In genomic region chr20:4512891-4513550, GRCh38 we compare ENCODE assay signal across 12 cellular contexts.
DNase-seq lines count a peak whose midpoint lies in the region; ATAC-seq, FAIRE-seq and TF ChIP-seq lines count a peak whose summit lies in the region.
"Had no signal": no experiment of that assay in that cellular context is flagged by ENCODE, and none has a peak within 500 bp of the region (broad histone marks: within the 10 kb centered on the region; RNA-seq: fewer than 3 reads in every experiment).

No MANE protein-coding gene starts in this region.

- POLR2A ChIA-PET in HepG2 (lab: Yijun Ruan, JAX), result no interaction called here

- TF ChIP-seq POLR2A in HepG2 (IDR thresholded peaks at IDR 0.05; ENCODE audit: insufficient read depth in 1 of 2, low read depth in 2 of 2, low read length in 2 of 2), result no peak
- no peak for TF ChIP-seq POLR2A in right lobe of liver (IDR thresholded peaks at IDR 0.05)

- H3K9ac ChIP-seq in HepG2 (ENCODE audit: insufficient read depth, low read depth, low read length) (no peak overlapping the region), adipocyte (ENCODE audit: low read length) (no peak overlapping the region)
- H3K9ac ChIP-seq: KMS-11 had no signal

- CTCF ChIA-PET in HepG2 (lab: Yijun Ruan, JAX; ENCODE audit: low intra/inter-chr PET ratio, low total read pairs), result no interaction called here

- H3K27ac ChIP-seq in HepG2 (ENCODE audit: extremely low read length, insufficient read depth, low read length), result no peak overlapping the region
- no peak overlapping the region for H3K27ac ChIP-seq in right lobe of liver
- no peak overlapping the region for H3K27ac ChIP-seq in foreskin keratinocyte
- H3K27ac ChIP-seq: KMS-11 had no signal

- intact Hi-C loops in HepG2 (cut with micrococcal nuclease; ENCODE audit: unreplicated experiment), result no loop called here
- intact Hi-C loops in right lobe of liver (cut with DNase I), result no loop called here

- no peak overlapping the region for H2AFZ ChIP-seq in HepG2 (ENCODE audit: low read length)

- no peak for TF ChIP-seq EP300 in HepG2 (IDR thresholded peaks at IDR 0.05; ENCODE audit: low read depth in 2 of 2, low read length in 2 of 2)
- TF ChIP-seq EP300 in HepG2 (CRISPR knock-in tag; IDR thresholded peaks at IDR 0.05; ENCODE audit: borderline replicate concordance), result no peak

- WGBS in HepG2 (ENCODE audit: low lambda C conversion rate), result under 1% methylated on average over 3 of the region's 3 CpGs
- 33% methylated on average over 3 of the region's 3 CpGs for WGBS in right lobe of liver (ENCODE audit: insufficient coverage, low coverage, low lambda C conversion rate, missing lambda C conversion rate)

- BruUV-seq in HepG2 (replicated peaks; lab: Mats Ljungman, UMichigan), result no TSS peak

- no peak for TF ChIP-seq RAD21 in HepG2 (CRISPR knock-in tag; IDR thresholded peaks at IDR 0.05)

- no peaks in the 10 kb centered on the region for H3K9me3 ChIP-seq in HepG2 (ENCODE audit: low read length)
- no peaks in the 10 kb centered on the region for H3K9me3 ChIP-seq in right lobe of liver
- no peaks in the 10 kb centered on the region for H3K9me3 ChIP-seq in adipocyte (ENCODE audit: control insufficient read depth, low read length)

- TF ChIP-seq CTCF in HepG2 (CRISPR knock-in tag; IDR thresholded peaks at IDR 0.05) (no peak), right lobe of liver (IDR thresholded peaks at IDR 0.05) (no peak), foreskin keratinocyte (conservative IDR thresholded peaks at IDR 0.05) (no peak)

- in situ Hi-C loops in HepG2 (cut with HindIII; ENCODE audit: extremely low pct_ligation_motif_present, low pct_unique_long_range_greater_than_20kb) (no loop called here), G401 (cut with HindIII; ENCODE audit: low sequenced_read_pairs) (no loop called here)

- no peak for FAIRE-seq in HepG2 (lab: Jason Lieb, UNC)
- peak; percentile 37 for FAIRE-seq in urothelium cell line (lab: Jason Lieb, UNC)

- DNase-seq in HepG2 (ENCODE audit: low spot score), result peak; percentile 38
- no peak for DNase-seq in right lobe of liver
- peak; percentile 67 for DNase-seq in adipocyte (ENCODE audit: low read depth)
- DNase-seq in foreskin keratinocyte, result peak; percentile 91 to 96
- peak; percentile 79 for DNase-seq in urothelium cell line (ENCODE audit: low spot score)
- no peak for DNase-seq in ureter (ENCODE audit: low spot score)
- DNase-seq in G401 (ENCODE audit: low spot score), result no peak
- DNase-seq: activated CD8-positive, alpha-beta memory T cell treated with anti-CD3 and anti-CD28 coated beads, Interleukin-2, amount 50 U/mL, for 48 hours; AML-193; NCI-H524 had no signal

- no peaks in the 10 kb centered on the region for H3K36me3 ChIP-seq in HepG2 (replicated peaks in 1 of 2; ENCODE audit: control insufficient read depth in 1 of 2, insufficient read depth in 2 of 2, low read length in 2 of 2)
- H3K36me3 ChIP-seq in right lobe of liver, result no peaks in the 10 kb centered on the region
- no peaks in the 10 kb centered on the region for H3K36me3 ChIP-seq in adipocyte (ENCODE audit: control insufficient read depth, insufficient read depth, low read length, severe bottlenecking)

- no peak for ATAC-seq in HepG2
- no peak for ATAC-seq in right lobe of liver
- peak; percentile 92 for ATAC-seq in foreskin keratinocyte
- no peak for ATAC-seq in HG02623 (IDR thresholded peaks at IDR 0.05; ENCODE audit: unreplicated experiment)

- H3K4me1 ChIP-seq in HepG2 (ENCODE audit: insufficient read depth, low read length), result no peaks in the 10 kb centered on the region
- H3K4me1 ChIP-seq in right lobe of liver, result no peaks in the 10 kb centered on the region
- peaks cover 11% of the 10 kb centered on the region for H3K4me1 ChIP-seq in adipocyte (ENCODE audit: control insufficient read depth, insufficient read depth, low read length)
- peaks cover 38% of the 10 kb centered on the region for H3K4me1 ChIP-seq in foreskin keratinocyte

- no peak overlapping the region for H3K4me2 ChIP-seq in HepG2 (ENCODE audit: low read depth, low read length)
- H3K4me2 ChIP-seq: KMS-11 had no signal

- H3K79me2 ChIP-seq in HepG2 (ENCODE audit: insufficient read depth, low read length), result no peaks in the 10 kb centered on the region

- H3K4me3 ChIP-seq in HepG2 (replicated peaks in 1 of 3; ENCODE audit: insufficient read depth in 1 of 3, low read depth in 2 of 3, low read length in 3 of 3), result no peak overlapping the region
- H3K4me3 ChIP-seq in right lobe of liver, result no peak overlapping the region
- H3K4me3 ChIP-seq in adipocyte (ENCODE audit: low read length), result no peak overlapping the region

- no peaks in the 10 kb centered on the region for H4K20me1 ChIP-seq in HepG2 (ENCODE audit: insufficient read depth, low read length)

- H3K27me3 ChIP-seq in HepG2 (ENCODE audit: control insufficient read depth in 1 of 2, insufficient read depth in 2 of 2, low read length in 2 of 2), result 0 out of 5 replicates have a peak, but pooled peaks cover 0 to 3% of the 10 kb centered on the region in 2 experiments
- H3K27me3 ChIP-seq in right lobe of liver, result no peaks in the 10 kb centered on the region
- H3K27me3 ChIP-seq in adipocyte (replicated peaks; ENCODE audit: control insufficient read depth, insufficient read depth, low read length), result no peaks in the 10 kb centered on the region
- no peaks in the 10 kb centered on the region for H3K27me3 ChIP-seq in foreskin keratinocyte

TF ChIP-seq in HepG2, 621 proteins besides CTCF, POLR2A, EP300 and RAD21:
- TF ChIP-seq PRDM15 (CRISPR knock-in tag; IDR thresholded peaks at IDR 0.05) (no peak), NCOA1 (CRISPR knock-in tag; IDR thresholded peaks at IDR 0.05) (no peak), PAXIP1 (CRISPR knock-in tag; conservative IDR thresholded peaks at IDR 0.05) (no peak), HNRNPK (IDR thresholded peaks at IDR 0.05; ENCODE audit: low read depth, low read length, poor library complexity, severe bottlenecking) (peak; percentile 32)

Comparison
In these comparisons a context has a peak if more than half of its experiments do, and no peak if none do; other contexts are left out.
1. DNase-seq: peak in HepG2 (single experiment), adipocyte (single experiment), foreskin keratinocyte (2 of 2) and urothelium cell line (single experiment); none in right lobe of liver (0 of 3), ureter (single experiment) and G401 (single experiment).